15 cellular contexts compared by ENCODE assay signal in the genomic region with DNA sequence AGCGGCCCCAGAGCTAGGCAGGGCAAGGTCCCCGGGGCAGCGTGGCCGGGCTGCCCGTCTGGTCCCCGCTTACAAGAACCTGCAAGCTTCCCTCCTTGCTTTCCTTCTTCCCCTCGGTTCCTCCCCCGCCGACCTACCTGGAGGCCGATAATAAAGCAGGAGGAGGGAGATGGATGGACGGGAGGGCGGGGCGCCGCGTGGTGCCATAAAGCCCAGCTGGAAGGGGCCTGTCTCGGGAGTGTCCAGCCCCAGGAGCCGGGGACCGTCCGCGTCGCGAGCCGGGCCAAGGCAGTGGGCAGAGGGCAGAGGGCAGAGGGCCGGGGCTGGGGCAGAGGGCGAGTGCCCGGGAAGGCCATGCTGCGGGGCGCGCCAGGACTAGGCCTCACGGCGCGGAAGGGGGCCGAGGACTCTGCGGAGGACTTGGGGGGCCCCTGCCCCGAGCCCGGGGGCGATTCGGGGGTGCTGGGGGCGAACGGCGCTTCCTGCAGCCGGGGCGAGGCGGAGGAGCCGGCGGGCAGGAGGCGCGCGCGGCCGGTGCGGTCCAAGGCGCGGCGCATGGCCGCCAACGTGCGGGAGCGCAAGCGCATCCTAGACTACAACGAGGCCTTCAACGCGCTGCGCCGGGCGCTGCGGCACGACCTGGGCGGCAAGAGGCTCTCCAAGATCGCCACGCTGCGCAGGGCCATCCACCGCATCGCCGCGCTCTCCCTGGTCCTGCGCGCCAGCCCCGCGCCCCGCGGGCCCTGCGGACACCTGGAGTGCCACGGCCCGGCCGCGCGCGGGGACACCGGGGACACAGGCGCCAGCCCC. TPM values are rescaled to one million over a fixed set of nuclear protein-coding genes. Genes with fewer than 3 reads are reported as not detected.
DNase-seq lines count a peak whose midpoint lies in the region; ATAC-seq lines count a peak whose summit lies in the region.
"Had no signal": no experiment of that assay in that cellular context is flagged by ENCODE, and none has a peak within 500 bp of the region (broad histone marks: within the 10 kb centered on the region; RNA-seq: fewer than 3 reads in every experiment).

A gene (plus strand): TSS at position 235 of the 810 bp plus-strand sequence. CDS start 120 bp downstream, at position 355.

- DNase-seq in activated T-cell treated with anti-CD3 and anti-CD28 coated beads, Interleukin-2, amount 50 U/mL, for 4 hours, result no peak
- no peak for DNase-seq in activated T-cell treated with anti-CD3 and anti-CD28 coated beads, Interleukin-2, amount 50 U/mL, for 48 hours
- no peak for DNase-seq in activated CD8-positive, alpha-beta T cell treated with anti-CD3 and anti-CD28 coated beads, Interleukin-2, amount 10 ng/mL, durations not matched to agents 7 days and 5 days
- peak in 1 of 2 donors; percentile 50 for DNase-seq in left colon
- no peak for DNase-seq in stimulated activated naive CD8-positive, alpha-beta T cell treated with anti-CD3 and anti-CD28 coated beads, Interleukin-15, amount 100 ng/mL, for 72 hours
- DNase-seq in ureter (ENCODE audit: low spot score), result no peak
- DNase-seq in NCI-H748 (lab: John Stamatoyannopoulos, UW; ENCODE audit: unreplicated experiment), result no peak
- no peak for DNase-seq in glomerular visceral epithelial cell (ENCODE audit: extremely low spot score)
- DNase-seq: EL, foreskin keratinocyte, NCI-H1694 treated with DMSO at 0.1 percent for 48 hours, ovary, uterus had no signal

- CTCF ChIA-PET in activated CD8-positive, alpha-beta T cell treated with anti-CD3 and anti-CD28 coated beads, Interleukin-2, amount 10 ng/mL, durations not matched to agents 7 days and 5 days (lab: Charles Lee), result interaction anchor here (0.8 to 2.6 kb wide), 6 partner anchors 11 to 148 kb away, joined by 3 to 10 read pairs (median 4); no protein-coding TSS in a partner anchor

- peaks cover 13% of the 10 kb centered on the region for H3K4me1 Mint-ChIP-seq in activated T-cell treated with anti-CD3 and anti-CD28 coated beads, Interleukin-2, amount 50 U/mL, for 4 hours (ENCODE audit: low read depth)
- H3K4me1 Mint-ChIP-seq in activated CD8-positive, alpha-beta T cell treated with anti-CD3 and anti-CD28 coated beads, Interleukin-2, amount 10 ng/mL, durations not matched to agents 7 days and 5 days (ENCODE audit: low read depth), result peaks cover 16% of the 10 kb centered on the region
- peaks cover 12% of the 10 kb centered on the region for H3K4me1 Mint-ChIP-seq in stimulated activated naive CD8-positive, alpha-beta T cell treated with anti-CD3 and anti-CD28 coated beads, Interleukin-15, amount 100 ng/mL, for 72 hours

- H3K36me3 Mint-ChIP-seq in activated T-cell treated with anti-CD3 and anti-CD28 coated beads, Interleukin-2, amount 50 U/mL, for 4 hours (ENCODE audit: insufficient read depth), result no peaks in the 10 kb centered on the region
- H3K36me3 Mint-ChIP-seq in activated CD8-positive, alpha-beta T cell treated with anti-CD3 and anti-CD28 coated beads, Interleukin-2, amount 10 ng/mL, durations not matched to agents 7 days and 5 days (ENCODE audit: low read depth), result no peaks in the 10 kb centered on the region

- no peak within 1 kb of the TSS for H3K27ac Mint-ChIP-seq in activated CD8-positive, alpha-beta T cell treated with anti-CD3 and anti-CD28 coated beads, Interleukin-2, amount 10 ng/mL, durations not matched to agents 7 days and 5 days
- no peak within 1 kb of the TSS for H3K27ac Mint-ChIP-seq in stimulated activated naive CD8-positive, alpha-beta T cell treated with anti-CD3 and anti-CD28 coated beads, Interleukin-15, amount 100 ng/mL, for 72 hours

- POLR2A ChIA-PET in activated CD8-positive, alpha-beta T cell treated with anti-CD3 and anti-CD28 coated beads, Interleukin-2, amount 10 ng/mL, durations not matched to agents 7 days and 5 days (lab: Charles Lee), result no interaction called here

- intact Hi-C loops in left colon (cut with DNase I, micrococcal nuclease), result no loop called here

- no peaks in the 10 kb centered on the region for H3K9me3 Mint-ChIP-seq in activated T-cell treated with anti-CD3 and anti-CD28 coated beads, Interleukin-2, amount 50 U/mL, for 4 hours
- no peaks in the 10 kb centered on the region for H3K9me3 Mint-ChIP-seq in activated CD8-positive, alpha-beta T cell treated with anti-CD3 and anti-CD28 coated beads, Interleukin-2, amount 10 ng/mL, durations not matched to agents 7 days and 5 days (ENCODE audit: insufficient read depth)
- H3K9me3 Mint-ChIP-seq in stimulated activated naive CD8-positive, alpha-beta T cell treated with anti-CD3 and anti-CD28 coated beads, Interleukin-15, amount 100 ng/mL, for 72 hours, result no peaks in the 10 kb centered on the region

- no peak for ATAC-seq in activated T-cell treated with anti-CD3 and anti-CD28 coated beads, Interleukin-2, amount 50 U/mL, for 4 hours
- no peak for ATAC-seq in activated CD8-positive, alpha-beta T cell treated with anti-CD3 and anti-CD28 coated beads, Interleukin-2, amount 10 ng/mL, durations not matched to agents 7 days and 5 days
- ATAC-seq in left colon, result peak; percentile 41
- no peak for ATAC-seq in stimulated activated naive CD8-positive, alpha-beta T cell treated with anti-CD3 and anti-CD28 coated beads, Interleukin-15, amount 100 ng/mL, for 72 hours
- ATAC-seq: activated CD4-positive, CD25-positive, alpha-beta regulatory T cell treated with anti-CD3 and anti-CD28 coated beads, Interleukin-2, amount 50 U/mL, for 24 hours; foreskin keratinocyte had no signal

- H3K4me3 Mint-ChIP-seq in activated T-cell treated with anti-CD3 and anti-CD28 coated beads, Interleukin-2, amount 50 U/mL, for 4 hours, result peak within 1 kb of the TSS; percentile 90
- peak within 1 kb of the TSS; percentile 85 for H3K4me3 Mint-ChIP-seq in activated CD8-positive, alpha-beta T cell treated with anti-CD3 and anti-CD28 coated beads, Interleukin-2, amount 10 ng/mL, durations not matched to agents 7 days and 5 days
- H3K4me3 Mint-ChIP-seq in stimulated activated naive CD8-positive, alpha-beta T cell treated with anti-CD3 and anti-CD28 coated beads, Interleukin-15, amount 100 ng/mL, for 72 hours, result peak within 1 kb of the TSS; percentile 46 to 98

- peaks cover 31% of the 10 kb centered on the region for H3K27me3 Mint-ChIP-seq in activated T-cell treated with anti-CD3 and anti-CD28 coated beads, Interleukin-2, amount 50 U/mL, for 4 hours (ENCODE audit: low read depth)
- H3K27me3 Mint-ChIP-seq in activated CD8-positive, alpha-beta T cell treated with anti-CD3 and anti-CD28 coated beads, Interleukin-2, amount 10 ng/mL, durations not matched to agents 7 days and 5 days (ENCODE audit: low read depth), result peaks cover 44% of the 10 kb centered on the region
- peaks cover 66% of the 10 kb centered on the region for H3K27me3 Mint-ChIP-seq in stimulated activated naive CD8-positive, alpha-beta T cell treated with anti-CD3 and anti-CD28 coated beads, Interleukin-15, amount 100 ng/mL, for 72 hours

RNA-seq across cellular contexts. Expression of the gene that starts here (rescaled TPM):
- not detected for total RNA-seq in activated T-cell treated with anti-CD3 and anti-CD28 coated beads, Interleukin-2, amount 50 U/mL, for 4 hours
- total RNA-seq in activated CD8-positive, alpha-beta T cell treated with anti-CD3 and anti-CD28 coated beads, Interleukin-2, amount 10 ng/mL, durations not matched to agents 7 days and 5 days, result not detected
- not detected for total RNA-seq in left colon
- total RNA-seq in ureter, result not detected
- total RNA-seq: dermis microvascular lymphatic vessel endothelial cell, foreskin keratinocyte, ovary, uterus had no signal

Comparison
In these comparisons a context has a peak if more than half of its experiments do, and no peak if none do; other contexts are left out.
1. Peak in ATAC-seq in left colon; RNA of the gene not detected or under 1 TPM.